ENCODE assay signal across 37 cellular contexts in genomic region chr11:13378316-13378715, GRCh38.
"Had no signal": no experiment of that assay in that cellular context is flagged by ENCODE, and none has a peak within 500 bp of the region (broad histone marks: within the 10 kb centered on the region; RNA-seq: fewer than 3 reads in every experiment).

No MANE protein-coding gene starts in this region.

- H3K4me1 Mint-ChIP-seq: activated B cell treated with CpG ODN at 0.5 μM for 24 hours; activated naive CD4-positive, alpha-beta T cell treated with anti-CD3 and anti-CD28 coated beads, Interleukin-2, amount 10 ng/mL, durations not matched to agents 7 days and 5 days; activated naive CD8-positive, alpha-beta T cell treated with anti-CD3 and anti-CD28 coated beads, Interleukin-2, amount 50 U/mL, for 24 hours; central memory CD8-positive, alpha-beta T cell; T-cell had no signal

- H3K27ac Mint-ChIP-seq: activated B cell treated with CpG ODN at 0.5 μM for 24 hours; activated CD4-positive, alpha-beta memory T cell treated with anti-CD3 and anti-CD28 coated beads for 36 hours; activated naive CD4-positive, alpha-beta T cell treated with anti-CD3 and anti-CD28 coated beads, Interleukin-2, amount 10 ng/mL, durations not matched to agents 7 days and 5 days; activated naive CD8-positive, alpha-beta T cell; activated naive CD8-positive, alpha-beta T cell treated with anti-CD3 and anti-CD28 coated beads, Interleukin-2, amount 50 U/mL, for 24 hours; activated T-helper 1 cell treated with anti-CD3 and anti-CD28 coated beads, Interleukin-12 subunit alpha, Interleukin-12 subunit beta, Interleukin-2, Interleukin-4 antibody, amounts not matched to agents 30 ng/mL and 10 ng/mL and 1 ng/mL, durations not matched to agents 14 hours and 24 hours and 36 hours; T-cell had no signal

- H3K27ac ChIP-seq: ascending aorta, cardiac muscle cell, Peyer's patch, RWPE1, VCaP had no signal

- H3K4me3 ChIP-seq: ascending aorta, cardiac muscle cell, Peyer's patch had no signal

- H3K27me3 Mint-ChIP-seq: activated B cell treated with CpG ODN at 0.5 μM for 24 hours; activated CD4-positive, alpha-beta memory T cell treated with anti-CD3 and anti-CD28 coated beads for 36 hours; activated naive CD4-positive, alpha-beta T cell treated with anti-CD3 and anti-CD28 coated beads, Interleukin-2, amount 10 ng/mL, durations not matched to agents 7 days and 5 days; activated naive CD8-positive, alpha-beta T cell; activated naive CD8-positive, alpha-beta T cell treated with anti-CD3 and anti-CD28 coated beads, Interleukin-2, amount 50 U/mL, for 24 hours; central memory CD8-positive, alpha-beta T cell; T-cell had no signal

- ATAC-seq: activated naive CD8-positive, alpha-beta T cell treated with anti-CD3 and anti-CD28 coated beads, Interleukin-2, amount 50 U/mL, for 24 hours; activated T-cell treated with anti-CD3 and anti-CD28 coated beads, Interleukin-2, amount 50 U/mL, for 4 hours; Right ventricle myocardium inferior; SK-N-SH treated with all-trans-retinoic acid at 6 μM for 48 hours; T-cell had no signal

- H3K9me3 Mint-ChIP-seq: activated B cell treated with CpG ODN at 0.5 μM for 24 hours; activated CD4-positive, alpha-beta memory T cell treated with anti-CD3 and anti-CD28 coated beads for 36 hours; activated naive CD4-positive, alpha-beta T cell treated with anti-CD3 and anti-CD28 coated beads, Interleukin-2, amount 10 ng/mL, durations not matched to agents 7 days and 5 days; activated naive CD8-positive, alpha-beta T cell treated with anti-CD3 and anti-CD28 coated beads, Interleukin-2, amount 50 U/mL, for 24 hours; activated T-cell treated with anti-CD3 and anti-CD28 coated beads, Interleukin-2, amount 50 U/mL, for 4 hours; activated T-helper 1 cell treated with anti-CD3 and anti-CD28 coated beads, Interleukin-12 subunit alpha, Interleukin-12 subunit beta, Interleukin-2, Interleukin-4 antibody, amounts not matched to agents 30 ng/mL and 10 ng/mL and 1 ng/mL, durations not matched to agents 14 hours and 24 hours and 36 hours; central memory CD8-positive, alpha-beta T cell; T-cell had no signal

- H3K9me3 ChIP-seq: ascending aorta, Peyer's patch had no signal

- H3K4me3 Mint-ChIP-seq: activated B cell treated with CpG ODN at 0.5 μM for 24 hours; activated CD4-positive, alpha-beta memory T cell treated with anti-CD3 and anti-CD28 coated beads for 36 hours; activated naive CD4-positive, alpha-beta T cell treated with anti-CD3 and anti-CD28 coated beads, Interleukin-2, amount 10 ng/mL, durations not matched to agents 7 days and 5 days; activated naive CD8-positive, alpha-beta T cell; activated naive CD8-positive, alpha-beta T cell treated with anti-CD3 and anti-CD28 coated beads, Interleukin-2, amount 50 U/mL, for 24 hours; activated T-cell treated with anti-CD3 and anti-CD28 coated beads, Interleukin-2, amount 50 U/mL, for 4 hours; activated T-helper 1 cell treated with anti-CD3 and anti-CD28 coated beads, Interleukin-12 subunit alpha, Interleukin-12 subunit beta, Interleukin-2, Interleukin-4 antibody, amounts not matched to agents 30 ng/mL and 10 ng/mL and 1 ng/mL, durations not matched to agents 14 hours and 24 hours and 36 hours; central memory CD8-positive, alpha-beta T cell; T-cell had no signal

- H3K27me3 ChIP-seq: ascending aorta, cardiac muscle cell, Peyer's patch had no signal

- DNase-seq: activated B cell treated with CpG ODN at 0.5 μM for 24 hours; activated CD4-positive, alpha-beta memory T cell treated with anti-CD3 and anti-CD28 coated beads for 36 hours; activated CD4-positive, alpha-beta T cell treated with anti-CD3 and anti-CD28 coated beads for 4 hours; activated CD4-positive, alpha-beta T cell treated with anti-CD3 and anti-CD28 coated beads, Interleukin-2, amount 50 U/mL, for 1 hour; activated CD4-positive, CD25-positive, alpha-beta regulatory T cell treated with anti-CD3 and anti-CD28 coated beads, Interleukin-2, amount 50 U/mL, for 72 hours; activated CD8-positive, alpha-beta memory T cell treated with anti-CD3 and anti-CD28 coated beads, Interleukin-2, amount 50 U/mL, for 4 hours; activated effector memory CD4-positive, alpha-beta T cell treated with Interleukin-2 at 50 U/mL for 16 hours; activated naive CD4-positive, alpha-beta T cell treated with anti-CD3 and anti-CD28 coated beads, Interleukin-2, amount 10 ng/mL, durations not matched to agents 7 days and 5 days; activated naive CD8-positive, alpha-beta T cell treated with anti-CD3 and anti-CD28 coated beads, Interleukin-2, amount 50 U/mL, for 24 hours; activated T-cell treated with anti-CD3 and anti-CD28 coated beads for 4 hours; activated T-cell treated with anti-CD3 and anti-CD28 coated beads, Interleukin-2, amount 50 U/mL, for 4 hours; amniotic stem cell; MM.1S; MV-4-11; NCI-H1092; NCI-H1436 treated with DMSO at 0.1 percent for 48 hours; NCI-H1694 treated with DMSO at 0.1 percent for 48 hours; NCI-H2029 treated with DMSO at 0.1 percent for 48 hours; NCI-H2107; NCI-H2171; NCI-H2227 treated with DMSO at 0.1 percent for 48 hours; NCI-H446 treated with DMSO at 0.1 percent for 48 hours; NCI-H524 treated with DMSO at 0.1 percent for 48 hours; Peyer's patch; SIG-M5; T-cell; T-helper 2 cell; T-helper 9 cell had no signal
